11 cellular contexts compared by ENCODE assay signal in genomic region chr22:24486501-24486921, GRCh38. TPM values are rescaled to one million over a fixed set of nuclear protein-coding genes. Genes with fewer than 3 reads are reported as not detected.
DNase-seq lines count a peak whose midpoint lies in the region; ATAC-seq and TF ChIP-seq lines count a peak whose summit lies in the region.
"Had no signal": no experiment of that assay in that cellular context is flagged by ENCODE, and none has a peak within 500 bp of the region (broad histone marks: within the 10 kb centered on the region; RNA-seq: fewer than 3 reads in every experiment).

No MANE protein-coding gene starts in this region.

- no peak overlapping the region for H3K14ac ChIP-seq in mesenchymal stem cell (ENCODE audit: low read length in 2 of 2)

- H2AFZ ChIP-seq in mesenchymal stem cell (ENCODE audit: low read depth, low read length) = no peak overlapping the region

- no peak overlapping the region for H3K18ac ChIP-seq in mesenchymal stem cell (ENCODE audit: low read depth in 1 of 2, low read length in 2 of 2)

- H4K91ac ChIP-seq in mesenchymal stem cell (ENCODE audit: low read length) = no peak overlapping the region

- H3K27ac ChIP-seq in mesenchymal stem cell (ENCODE audit: low read length, poor library complexity, severe bottlenecking) (peak overlapping the region; percentile 79), sigmoid colon (no peak overlapping the region)
- H3K27ac ChIP-seq: 22Rv1 had no signal

- H3K4me3 ChIP-seq in MG63 (no peak overlapping the region), adipocyte (ENCODE audit: low read length) (no peak overlapping the region), mesenchymal stem cell (ENCODE audit: insufficient read depth in 1 of 2, low read depth in 1 of 2, low read length in 2 of 2) (no peak overlapping the region), sigmoid colon (no peak overlapping the region)

- H3K4me1 ChIP-seq in adipocyte (ENCODE audit: control insufficient read depth, insufficient read depth, low read length) (peaks cover 27% of the 10 kb centered on the region), mesenchymal stem cell (ENCODE audit: control insufficient read depth, insufficient read depth, low read depth, low read length) (peaks cover 10% of the 10 kb centered on the region), sigmoid colon (peaks cover 0 to 14% (median 7%) of the 10 kb centered on the region in 4 donors)

- TF ChIP-seq POLR2A in sigmoid colon (IDR thresholded peaks at IDR 0.05) = no peak

- TF ChIP-seq EP300 in sigmoid colon (IDR thresholded peaks at IDR 0.05) = no peak

- no peak overlapping the region for H4K8ac ChIP-seq in mesenchymal stem cell (ENCODE audit: low read length)

- TF ChIP-seq CTCF in sigmoid colon (IDR thresholded peaks at IDR 0.05) = no peak

- H3K9ac ChIP-seq in adipocyte (ENCODE audit: low read length) (no peak overlapping the region), mesenchymal stem cell (ENCODE audit: low read length) (no peak overlapping the region)

- peak; percentile 18 for DNase-seq in DMS 273 (lab: John Stamatoyannopoulos, UW; ENCODE audit: unreplicated experiment)
- DNase-seq in DMS 273 treated with DMSO at 0.1 percent for 48 hours (lab: John Stamatoyannopoulos, UW) = no peak
- DNase-seq in MG63 = peak; percentile 39
- DNase-seq in adipocyte (ENCODE audit: low read depth) = peak; percentile 85
- peak; percentile 50 for DNase-seq in mesenchymal stem cell
- no peak for DNase-seq in UCSD-AML1 (lab: John Stamatoyannopoulos, UW; ENCODE audit: unreplicated experiment)
- no peak for DNase-seq in sigmoid colon
- DNase-seq: naive thymus-derived CD8-positive, alpha-beta T cell had no signal

- no peak overlapping the region for H2BK5ac ChIP-seq in mesenchymal stem cell (ENCODE audit: low read depth, low read length, poor library complexity, severe bottlenecking)

- H3K36me3 ChIP-seq in MG63 (no peaks in the 10 kb centered on the region), adipocyte (ENCODE audit: control insufficient read depth, insufficient read depth, low read length, severe bottlenecking) (no peaks in the 10 kb centered on the region), mesenchymal stem cell (ENCODE audit: control insufficient read depth in 1 of 2, insufficient read depth in 2 of 2, low read depth in 1 of 2, low read length in 2 of 2) (no peaks in the 10 kb centered on the region), sigmoid colon (no peaks in the 10 kb centered on the region)

- H2BK12ac ChIP-seq in mesenchymal stem cell (ENCODE audit: low read length in 2 of 2) = no peak overlapping the region

- no peaks in the 10 kb centered on the region for H3K79me1 ChIP-seq in mesenchymal stem cell (replicated peaks; ENCODE audit: low read length, poor library complexity, severe bottlenecking)

- no peaks in the 10 kb centered on the region for H3K27me3 ChIP-seq in MG63
- H3K27me3 ChIP-seq in adipocyte (replicated peaks; ENCODE audit: control insufficient read depth, insufficient read depth, low read length) = no peaks in the 10 kb centered on the region
- H3K27me3 ChIP-seq in mesenchymal stem cell (ENCODE audit: control insufficient read depth in 1 of 2, insufficient read depth in 1 of 2, low read length in 2 of 2) = no peaks in the 10 kb centered on the region
- no peaks in the 10 kb centered on the region for H3K27me3 ChIP-seq in sigmoid colon

- WGBS in mesenchymal stem cell = 40% methylated on average over 2 of the region's 2 CpGs
- WGBS in sigmoid colon, 2 donors = 72 to 88% methylated on average over 2 of the region's 2 CpGs

- H3K23ac ChIP-seq in mesenchymal stem cell (ENCODE audit: low read length in 2 of 2) = no peak overlapping the region

- no peak overlapping the region for H2AK5ac ChIP-seq in mesenchymal stem cell (ENCODE audit: low read length, severe bottlenecking)

- no peak for ATAC-seq in GM18502 (IDR thresholded peaks at IDR 0.05; ENCODE audit: poor library complexity, unreplicated experiment)

- no peak overlapping the region for H3K4me2 ChIP-seq in mesenchymal stem cell (ENCODE audit: low read length, poor library complexity, severe bottlenecking)

- H3K4ac ChIP-seq in mesenchymal stem cell (ENCODE audit: low read depth in 1 of 2, low read length in 2 of 2) = no peak overlapping the region

- H2BK120ac ChIP-seq in mesenchymal stem cell (ENCODE audit: low read depth, low read length) = no peak overlapping the region

- intact Hi-C loops in sigmoid colon (cut with DNase I) = no loop called here

- no peak overlapping the region for H2BK15ac ChIP-seq in mesenchymal stem cell (ENCODE audit: low read depth, poor library complexity, severe bottlenecking)

- H3K9me3 ChIP-seq in MG63 (no peaks in the 10 kb centered on the region), adipocyte (ENCODE audit: control insufficient read depth, low read length) (no peaks in the 10 kb centered on the region), mesenchymal stem cell (ENCODE audit: control insufficient read depth, low read length) (no peaks in the 10 kb centered on the region), sigmoid colon (no peaks in the 10 kb centered on the region)

RNA-seq across cellular contexts. Expression of gene UPB1, which starts 8.6 kb away (rescaled TPM):
- total RNA-seq in MG63 (2014; rRNA removed; shearing (Covaris generic); ENCODE audit: low replicate concordance) = not detected in 2 replicates
- 0.06 TPM for polyA plus RNA-seq in mesenchymal stem cell (2013, experiment 1 of 2)
- 0.04 TPM for polyA plus RNA-seq in mesenchymal stem cell (2013, experiment 2 of 2)
- total RNA-seq in sigmoid colon = under 1 TPM in 2 of 4 donors, not detected in 2; 0.36 to 0.83 TPM
- under 1 TPM in 1 of 3 donors, not detected in 2; 0.28 TPM for polyA plus RNA-seq in sigmoid colon
- total RNA-seq: epithelial cell of proximal tubule had no signal

RNA-seq across cellular contexts. Expression of gene ADORA2A, which starts 59.1 kb away (rescaled TPM):
- total RNA-seq in MG63 (2014; rRNA removed; shearing (Covaris generic); ENCODE audit: low replicate concordance) = 0.16 and 2.0 TPM in 2 replicates
- 1.0 TPM for polyA plus RNA-seq in mesenchymal stem cell (2013, experiment 1 of 2)
- 1.1 TPM for polyA plus RNA-seq in mesenchymal stem cell (2013, experiment 2 of 2)
- total RNA-seq in sigmoid colon = 1 to 10 TPM; 2.1 to 5.3 (median 3.3) TPM
- 1 to 10 TPM; 1.2 to 9.3 (median 1.8) TPM for polyA plus RNA-seq in sigmoid colon
- total RNA-seq: epithelial cell of proximal tubule had no signal

Comparison
In these comparisons a context has a peak if more than half of its experiments do, and no peak if none do; other contexts are left out.
1. DNase-seq: peak in DMS 273 (single experiment), MG63 (single experiment), adipocyte (single experiment) and mesenchymal stem cell (single experiment); none in DMS 273 treated with DMSO at 0.1 percent for 48 hours (single experiment), UCSD-AML1 (single experiment) and sigmoid colon (single experiment).